ENCODE assay signal across 8 cellular contexts in genomic region chr18:9136315-9137141, GRCh38.
A peak's percentile ranks its signal among the peaks of the same experiment; 100 is the strongest.
DNase-seq lines count a peak whose midpoint lies in the region; ATAC-seq and TF ChIP-seq lines count a peak whose summit lies in the region.

ANKRD12 (plus strand) TSS chr18:9136781; CDS start chr18:9182433, 45,652 bp downstream.

- peak; percentile 67 for ATAC-seq in HG02588 (IDR thresholded peaks at IDR 0.05; ENCODE audit: unreplicated experiment)

- peak within 1 kb of the TSS; percentile 82 for H3K9ac ChIP-seq in SK-N-MC (ENCODE audit: insufficient read length)

- peaks cover 4% of the 10 kb centered on the region for H3K36me3 ChIP-seq in GM06990 (ENCODE audit: control insufficient read depth, insufficient read depth, low read length)
- peaks cover 30% of the 10 kb centered on the region for H3K36me3 ChIP-seq in SK-N-MC (ENCODE audit: insufficient read depth, low read length)

- peak within 1 kb of the TSS; percentile 96 for H3K4me3 Mint-ChIP-seq in activated naive CD4-positive, alpha-beta T cell treated with anti-CD3 and anti-CD28 coated beads, Interleukin-2, amount 10 ng/mL, durations not matched to agents 7 days and 5 days

- no peaks in the 10 kb centered on the region for H3K9me3 Mint-ChIP-seq in activated naive CD4-positive, alpha-beta T cell treated with anti-CD3 and anti-CD28 coated beads, Interleukin-2, amount 10 ng/mL, durations not matched to agents 7 days and 5 days

- H3K27ac Mint-ChIP-seq in activated naive CD4-positive, alpha-beta T cell treated with anti-CD3 and anti-CD28 coated beads, Interleukin-2, amount 10 ng/mL, durations not matched to agents 7 days and 5 days = peak within 1 kb of the TSS; percentile 100

- H3K27me3 ChIP-seq in GM06990 (replicated peaks; ENCODE audit: control insufficient read depth, insufficient read depth, low read length) = no peaks in the 10 kb centered on the region

- H3K4me3 ChIP-seq in GM06990 (replicated peaks; ENCODE audit: low read depth, low read length) (peak within 1 kb of the TSS; percentile 79), SK-N-MC (peak within 1 kb of the TSS; percentile 98)

- TF ChIP-seq CTCF in GM06990 (IDR thresholded peaks at IDR 0.05; ENCODE audit: insufficient read depth, low read length, poor library complexity, severe bottlenecking) = no peak

- peaks cover 38% of the 10 kb centered on the region for H3K36me3 Mint-ChIP-seq in activated naive CD4-positive, alpha-beta T cell treated with anti-CD3 and anti-CD28 coated beads, Interleukin-2, amount 10 ng/mL, durations not matched to agents 7 days and 5 days

- H3K9me3 ChIP-seq in SK-N-MC (ENCODE audit: low read depth, low read length) = no peaks in the 10 kb centered on the region

- H3K27ac ChIP-seq in SK-N-MC = peak within 1 kb of the TSS; percentile 92
- peak within 1 kb of the TSS; percentile 91 for H3K27ac ChIP-seq in substantia nigra (ENCODE audit: low read depth, low read length, poor library complexity, severe bottlenecking)

- DNase-seq in GM06990 (ENCODE audit: extremely low read depth, insufficient read length) (peak; percentile 100), NCI-H1048 (lab: John Stamatoyannopoulos, UW) (peak; percentile 91), SK-N-MC (ENCODE audit: low read depth, low spot score) (no peak), germinal center (ENCODE audit: low spot score) (peak; percentile 98), non-pigmented ciliary epithelial cell (ENCODE audit: low read depth) (peak; percentile 79), substantia nigra (lab: John Stamatoyannopoulos, UW) (peak; percentile 78 to 98 (median 95))
- DNase-seq in activated naive CD4-positive, alpha-beta T cell treated with anti-CD3 and anti-CD28 coated beads, Interleukin-2, amount 10 ng/mL, durations not matched to agents 7 days and 5 days = peak; percentile 98

- CTCF ChIA-PET in activated naive CD4-positive, alpha-beta T cell treated with anti-CD3 and anti-CD28 coated beads, Interleukin-2, amount 10 ng/mL, durations not matched to agents 7 days and 5 days (lab: Charles Lee) = interaction anchor here (0.6 to 1.0 kb wide), 3 partner anchors 63 to 203 kb away, joined by 3 to 4 read pairs (median 3); no protein-coding TSS in a partner anchor

- H3K4me1 Mint-ChIP-seq in activated naive CD4-positive, alpha-beta T cell treated with anti-CD3 and anti-CD28 coated beads, Interleukin-2, amount 10 ng/mL, durations not matched to agents 7 days and 5 days = peaks cover 61% of the 10 kb centered on the region

- peaks cover 7% of the 10 kb centered on the region for H3K27me3 Mint-ChIP-seq in activated naive CD4-positive, alpha-beta T cell treated with anti-CD3 and anti-CD28 coated beads, Interleukin-2, amount 10 ng/mL, durations not matched to agents 7 days and 5 days
